In the genomic region with DNA sequence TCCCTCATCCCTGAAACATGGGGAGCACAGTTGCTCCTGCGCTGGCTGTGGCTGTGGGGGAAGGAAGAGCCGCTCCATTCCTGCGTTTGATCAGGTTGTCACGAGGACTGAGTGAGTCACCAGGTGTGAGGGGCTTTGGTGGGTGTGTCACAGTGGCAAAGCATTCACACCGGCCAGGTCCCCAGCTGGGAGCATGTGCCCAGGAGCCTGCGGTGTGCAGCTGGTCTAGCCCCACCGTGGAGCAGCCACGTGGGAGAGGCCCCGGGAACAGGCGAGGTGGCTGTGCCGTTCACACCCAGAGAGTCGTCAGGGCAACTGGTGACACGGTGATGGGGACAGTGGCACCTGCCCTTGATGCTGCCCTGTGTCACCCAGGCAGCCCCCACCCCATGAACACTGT, we compare ENCODE assay signal across 15 cellular contexts. TPM values are rescaled to one million over a fixed set of nuclear protein-coding genes. Genes with fewer than 3 reads are reported as not detected.
DNase-seq lines count a peak whose midpoint lies in the region; ATAC-seq and TF ChIP-seq lines count a peak whose summit lies in the region.
"Had no signal": no experiment of that assay in that cellular context is flagged by ENCODE, and none has a peak within 500 bp of the region (broad histone marks: within the 10 kb centered on the region; RNA-seq: fewer than 3 reads in every experiment).

No MANE protein-coding gene starts in this region.

- no peak for TF ChIP-seq POLR2A in ovary (IDR thresholded peaks at IDR 0.05)
- no peak for TF ChIP-seq POLR2A in uterus (IDR thresholded peaks at IDR 0.05)

- H3K36me3 Mint-ChIP-seq in naive thymus-derived CD4-positive, alpha-beta T cell, result no peaks in the 10 kb centered on the region
- H3K36me3 Mint-ChIP-seq: type B pancreatic cell had no signal

- CTCF ChIA-PET in naive thymus-derived CD4-positive, alpha-beta T cell (lab: Charles Lee), result no interaction called here

- POLR2A ChIA-PET in naive thymus-derived CD4-positive, alpha-beta T cell (lab: Charles Lee), result no interaction called here

- intact Hi-C loops in heart right ventricle (cut with DNase I) (loop anchor here in 1 of 10 donors (2.0 kb wide), 1 partner anchor 14 kb away; no protein-coding TSS in a partner anchor), cardiac septum (cut with DNase I) (no loop called here), ovary (cut with DNase I) (no loop called here), uterus (cut with DNase I; ENCODE audit: low total_unique reads) (no loop called here)
- intact Hi-C loops in naive thymus-derived CD4-positive, alpha-beta T cell (cut with micrococcal nuclease), result no loop called here

- DNase-seq in heart right ventricle (no peak), cardiac septum (ENCODE audit: low spot score) (no peak), ovary (no peak), uterus (no peak)
- DNase-seq in effector CD8-positive, alpha-beta T cell (lab: John Stamatoyannopoulos, UW), result no peak
- no peak for DNase-seq in activated CD4-positive, CD25-positive, alpha-beta regulatory T cell (lab: John Stamatoyannopoulos, UW)
- no peak for DNase-seq in naive thymus-derived CD4-positive, alpha-beta T cell
- DNase-seq: activated naive CD4-positive, alpha-beta T cell treated with anti-CD3 and anti-CD28 coated beads for 36 hours; DND-41; NCI-H1694 treated with DMSO at 0.1 percent for 48 hours; NCI-H748 treated with DMSO at 0.1 percent for 48 hours; right lobe of liver; SIG-M5 had no signal

- H3K9me3 ChIP-seq in heart right ventricle (no peaks in the 10 kb centered on the region), endocrine pancreas (ENCODE audit: control insufficient read depth, low read length) (no peaks in the 10 kb centered on the region), ovary (no peaks in the 10 kb centered on the region), uterus (no peaks in the 10 kb centered on the region)
- no peaks in the 10 kb centered on the region for H3K9me3 ChIP-seq in naive thymus-derived CD4-positive, alpha-beta T cell (ENCODE audit: control insufficient read depth in 2 of 3, low read length in 3 of 3)
- H3K9me3 ChIP-seq: right lobe of liver had no signal

- no peak overlapping the region for H3K27ac Mint-ChIP-seq in naive thymus-derived CD4-positive, alpha-beta T cell
- H3K27ac Mint-ChIP-seq: activated naive CD4-positive, alpha-beta T cell treated with anti-CD3 and anti-CD28 coated beads for 36 hours; type B pancreatic cell had no signal

- H3K9me3 Mint-ChIP-seq in naive thymus-derived CD4-positive, alpha-beta T cell, result no peaks in the 10 kb centered on the region
- H3K9me3 Mint-ChIP-seq: activated naive CD4-positive, alpha-beta T cell treated with anti-CD3 and anti-CD28 coated beads for 36 hours; type B pancreatic cell had no signal

- TF ChIP-seq EP300 in ovary (IDR thresholded peaks at IDR 0.05), result no peak

- no peak overlapping the region for H3K4me3 ChIP-seq in heart right ventricle
- H3K4me3 ChIP-seq in endocrine pancreas (ENCODE audit: control insufficient read depth, insufficient read depth, low read length), result no peak overlapping the region
- no peak overlapping the region for H3K4me3 ChIP-seq in ovary
- H3K4me3 ChIP-seq in uterus, result no peak overlapping the region
- H3K4me3 ChIP-seq in naive thymus-derived CD4-positive, alpha-beta T cell (ENCODE audit: low read length), result no peak overlapping the region
- H3K4me3 ChIP-seq: right lobe of liver had no signal

- H3K27me3 Mint-ChIP-seq in naive thymus-derived CD4-positive, alpha-beta T cell, result no peaks in the 10 kb centered on the region
- H3K27me3 Mint-ChIP-seq: type B pancreatic cell had no signal

- H3K27me3 ChIP-seq in heart right ventricle, result no peaks in the 10 kb centered on the region
- H3K27me3 ChIP-seq in endocrine pancreas (ENCODE audit: control insufficient read depth, insufficient read depth, low read length), result no peaks in the 10 kb centered on the region
- no peaks in the 10 kb centered on the region for H3K27me3 ChIP-seq in ovary
- no peaks in the 10 kb centered on the region for H3K27me3 ChIP-seq in uterus
- H3K27me3 ChIP-seq in naive thymus-derived CD4-positive, alpha-beta T cell (ENCODE audit: control insufficient read depth in 2 of 2, insufficient read depth in 2 of 2, low read length in 2 of 2), result no peaks in the 10 kb centered on the region
- H3K27me3 ChIP-seq: right lobe of liver had no signal

- no peak for TF ChIP-seq CTCF in heart right ventricle (IDR thresholded peaks at IDR 0.05)
- no peak for TF ChIP-seq CTCF in ovary (IDR thresholded peaks at IDR 0.05)
- TF ChIP-seq CTCF in uterus (IDR thresholded peaks at IDR 0.05), result no peak

- no peak for ATAC-seq in heart right ventricle
- ATAC-seq in naive thymus-derived CD4-positive, alpha-beta T cell, result no peak
- ATAC-seq: right lobe of liver had no signal

- H3K4me1 Mint-ChIP-seq in naive thymus-derived CD4-positive, alpha-beta T cell, result peaks cover 0 to 3% (median 0%) of the 10 kb centered on the region in 7 donors

- peak overlapping the region; percentile 38 for H3K9ac ChIP-seq in endocrine pancreas (ENCODE audit: control insufficient read depth, insufficient read depth, low read length)

- H3K4me1 ChIP-seq in heart right ventricle (peaks cover 67 to 100% (median 81%) of the 10 kb centered on the region in 9 donors), endocrine pancreas (ENCODE audit: control insufficient read depth, insufficient read depth, low read length) (no peaks in the 10 kb centered on the region), ovary (ENCODE audit: insufficient read depth) (peaks cover 64% of the 10 kb centered on the region), uterus (peaks cover 36 to 68% of the 10 kb centered on the region in 2 donors)
- no peaks in the 10 kb centered on the region for H3K4me1 ChIP-seq in naive thymus-derived CD4-positive, alpha-beta T cell (ENCODE audit: control insufficient read depth in 2 of 2, insufficient read depth in 2 of 2, low read length in 2 of 2)

- peak overlapping the region in 9 of 10 donors; percentile 50 to 94 (median 86) for H3K27ac ChIP-seq in heart right ventricle
- H3K27ac ChIP-seq in ovary, result peak overlapping the region; percentile 84 to 88
- peak overlapping the region; percentile 87 to 100 for H3K27ac ChIP-seq in uterus
- no peak overlapping the region for H3K27ac ChIP-seq in naive thymus-derived CD4-positive, alpha-beta T cell (ENCODE audit: low read depth, low read length)
- H3K27ac ChIP-seq: right lobe of liver had no signal

- H3K36me3 ChIP-seq in heart right ventricle, result peaks cover 0 to 99% (median 49%) of the 10 kb centered on the region in 9 donors
- H3K36me3 ChIP-seq in endocrine pancreas (ENCODE audit: control insufficient read depth, insufficient read depth, low read length), result no peaks in the 10 kb centered on the region
- H3K36me3 ChIP-seq in ovary, result no peaks in the 10 kb centered on the region
- H3K36me3 ChIP-seq in uterus, result no peaks in the 10 kb centered on the region
- peaks cover 0 to 70% (median 0%) of the 10 kb centered on the region in 3 experiments for H3K36me3 ChIP-seq in naive thymus-derived CD4-positive, alpha-beta T cell (ENCODE audit: control insufficient read depth in 2 of 3, insufficient read depth in 3 of 3, low read length in 3 of 3)

- 61 to 80% methylated on average over 13 of the region's 13 CpGs for WGBS in heart right ventricle, 2 donors
- WGBS in ovary, 3 donors, result 40 to 59% (median 42%) methylated on average over 13 of the region's 13 CpGs

- no peak overlapping the region for H3K4me3 Mint-ChIP-seq in naive thymus-derived CD4-positive, alpha-beta T cell
- H3K4me3 Mint-ChIP-seq: activated naive CD4-positive, alpha-beta T cell treated with anti-CD3 and anti-CD28 coated beads for 36 hours; type B pancreatic cell had no signal

RNA-seq across cellular contexts. Expression of a gene that starts 47.6 kb away (rescaled TPM):
- total RNA-seq in heart right ventricle (10 to 100 TPM; 69.0 to 89.5 (median 81.1) TPM), cardiac septum (78.8 TPM), ovary (10 to 100 TPM in 6 of 7 donors, 1 to 10 TPM in 1; 9.7 to 41.0 (median 34.0) TPM), uterus (10 to 100 TPM in 2 of 4 donors, 1 to 10 TPM in 2; 1.8 to 24.8 (median 14.0) TPM)
- polyA plus RNA-seq in heart right ventricle (10 to 100 TPM; 15.5 to 20.3 TPM), ovary (10 to 100 TPM; 12.8 to 16.0 TPM)
- total RNA-seq in naive thymus-derived CD4-positive, alpha-beta T cell, result 10 to 100 TPM; 13.7 to 21.6 (median 18.5) TPM
- 1 to 10 TPM; 3.7 to 5.1 TPM for polyA plus RNA-seq in naive thymus-derived CD4-positive, alpha-beta T cell
